In genomic region chr10:8063128-8063908, GRCh38 we compare ENCODE assay signal across 16 cellular contexts. TPM values are rescaled to one million over a fixed set of nuclear protein-coding genes. Genes with fewer than 3 reads are reported as not detected.
DNase-seq lines count a peak whose midpoint lies in the region; ATAC-seq and TF ChIP-seq lines count a peak whose summit lies in the region.
"Had no signal": no experiment of that assay in that cellular context is flagged by ENCODE, and none has a peak within 500 bp of the region (broad histone marks: within the 10 kb centered on the region; RNA-seq: fewer than 3 reads in every experiment).

No MANE protein-coding gene starts in this region.

- H2AK5ac ChIP-seq in H9 (ENCODE audit: insufficient read length, low read length): no peak overlapping the region

- H3K27ac ChIP-seq in CD8-positive, alpha-beta T cell (ENCODE audit: low read depth, low read length): no peak overlapping the region
- no peak overlapping the region for H3K27ac ChIP-seq in H9 (ENCODE audit: insufficient read length, low read depth, low read length)
- H3K27ac ChIP-seq: BLaER1, body of pancreas, VCaP had no signal

- no peaks in the 10 kb centered on the region for H3K79me1 ChIP-seq in H9 (ENCODE audit: insufficient read depth, low read depth, low read length, poor library complexity, severe bottlenecking)

- H3T11ph ChIP-seq in H9 (ENCODE audit: low read length): no peak overlapping the region

- H3K14ac ChIP-seq in H9 (ENCODE audit: insufficient read depth, low read length): no peak overlapping the region

- H3K4me3 Mint-ChIP-seq in CD8-positive, alpha-beta T cell: peak overlapping the region; percentile 15
- H3K4me3 Mint-ChIP-seq in H9 (peak overlapping the region; percentile 45 to 74; a peak in 4 of 5 replicates), natural killer cell (peak overlapping the region; percentile 96)
- H3K4me3 Mint-ChIP-seq in central memory CD8-positive, alpha-beta T cell: peak overlapping the region; percentile 98

- no peak overlapping the region for H3K4ac ChIP-seq in H9 (ENCODE audit: low read depth, low read length)

- H2BK20ac ChIP-seq in H9 (ENCODE audit: low read depth, low read length, poor library complexity, severe bottlenecking): no peak overlapping the region

- no peak overlapping the region for H4K91ac ChIP-seq in H9 (ENCODE audit: insufficient read length, low read depth, low read length)

- H2BK5ac ChIP-seq in H9 (ENCODE audit: insufficient read length, low read length): no peak overlapping the region

- peaks cover 85% of the 10 kb centered on the region for H3K4me1 Mint-ChIP-seq in CD8-positive, alpha-beta T cell (ENCODE audit: low read depth)
- peaks cover 71 to 75% of the 10 kb centered on the region in 2 experiments for H3K4me1 Mint-ChIP-seq in H9
- peaks cover 83% of the 10 kb centered on the region for H3K4me1 Mint-ChIP-seq in central memory CD8-positive, alpha-beta T cell
- H3K4me1 Mint-ChIP-seq in natural killer cell: peaks cover 79 to 87% of the 10 kb centered on the region in 2 donors

- H3K18ac ChIP-seq in H9 (ENCODE audit: insufficient read length, low read depth, low read length): no peak overlapping the region

- H3K27me3 Mint-ChIP-seq in CD8-positive, alpha-beta T cell (ENCODE audit: low read depth): no peaks in the 10 kb centered on the region
- H3K27me3 Mint-ChIP-seq in H9 (ENCODE audit: low read depth) (peaks cover 89% of the 10 kb centered on the region), natural killer cell (ENCODE audit: low read depth in 2 of 2) (no peaks in the 10 kb centered on the region)
- H3K27me3 Mint-ChIP-seq in central memory CD8-positive, alpha-beta T cell: no peaks in the 10 kb centered on the region

- no CpG with 5 or more reads among the region's 15 CpGs for WGBS in H9 (ENCODE audit: extremely low coverage, insufficient read length, low lambda C conversion rate)

- H3K4me1 ChIP-seq in CD8-positive, alpha-beta T cell (ENCODE audit: insufficient read depth, low read length): peaks cover 56% of the 10 kb centered on the region
- peaks cover 12% of the 10 kb centered on the region; the same call in 1 of the 2 replicates for H3K4me1 ChIP-seq in H9 (ENCODE audit: insufficient read depth, low read length)
- H3K4me1 ChIP-seq: body of pancreas had no signal

- peaks cover 33% of the 10 kb centered on the region for H3K36me3 ChIP-seq in CD8-positive, alpha-beta T cell (ENCODE audit: insufficient read depth, low read length)
- H3K36me3 ChIP-seq: BLaER1 had no signal

- no peak overlapping the region for H4K5ac ChIP-seq in H9 (ENCODE audit: insufficient read length, low read depth, low read length)

- TF ChIP-seq CTCF in CD8-positive, alpha-beta T cell (IDR thresholded peaks at IDR 0.05): no peak
- TF ChIP-seq CTCF in H9 (conservative IDR thresholded peaks at IDR 0.05) (no peak), natural killer cell (IDR thresholded peaks at IDR 0.05) (no peak)

- no peak overlapping the region for H2BK12ac ChIP-seq in H9 (ENCODE audit: insufficient read length, low read depth, low read length)

- no peak overlapping the region for H2BK120ac ChIP-seq in H9 (ENCODE audit: low read depth, low read length, poor library complexity, severe bottlenecking)

- H3K36me3 Mint-ChIP-seq in CD8-positive, alpha-beta T cell: peaks cover 78% of the 10 kb centered on the region
- H3K36me3 Mint-ChIP-seq in H9 (ENCODE audit: insufficient read depth in 1 of 3, low read depth in 3 of 3) (no peaks in the 10 kb centered on the region; a peak in 2 of 7 replicates), natural killer cell (peaks cover 23% of the 10 kb centered on the region)
- H3K36me3 Mint-ChIP-seq in central memory CD8-positive, alpha-beta T cell (ENCODE audit: insufficient read depth): peaks cover 90% of the 10 kb centered on the region

- H3K23me2 ChIP-seq in H9 (ENCODE audit: insufficient read length, low read depth, low read length, poor library complexity, severe bottlenecking): peaks cover 20% of the 10 kb centered on the region

- H2BK15ac ChIP-seq in H9 (ENCODE audit: low read depth, low read length): no peak overlapping the region

- H3K9me3 Mint-ChIP-seq in CD8-positive, alpha-beta T cell: no peaks in the 10 kb centered on the region
- H3K9me3 Mint-ChIP-seq in H9: no peaks in the 10 kb centered on the region; a peak in 1 of 5 replicates
- no peaks in the 10 kb centered on the region for H3K9me3 Mint-ChIP-seq in central memory CD8-positive, alpha-beta T cell
- H3K9me3 Mint-ChIP-seq in natural killer cell: no peaks in the 10 kb centered on the region

- CTCF ChIA-PET in CD8-positive, alpha-beta T cell (lab: Charles Lee): interaction anchor here (0.8 to 1.9 kb wide), 2 partner anchors 11 to 381 kb away, joined by 3 to 5 read pairs; no protein-coding TSS in a partner anchor

- H3K56ac ChIP-seq in H9 (ENCODE audit: insufficient read length, low read depth, low read length): no peak overlapping the region

- no peaks in the 10 kb centered on the region for H3K9me3 ChIP-seq in CD8-positive, alpha-beta T cell (ENCODE audit: low read length)
- H3K9me3 ChIP-seq in H9 (ENCODE audit: control insufficient read depth, low read depth, low read length): no peaks in the 10 kb centered on the region
- H3K9me3 ChIP-seq: BLaER1, body of pancreas had no signal

- ATAC-seq in CD8-positive, alpha-beta T cell: no peak
- ATAC-seq in central memory CD8-positive, alpha-beta T cell (replicated peaks; ENCODE audit: extremely low read depth, poor library complexity, severe bottlenecking): no peak
- no peak for ATAC-seq in natural killer cell
- ATAC-seq: body of pancreas had no signal

- no peaks in the 10 kb centered on the region for H3K79me2 ChIP-seq in H9 (ENCODE audit: insufficient read depth, low read length)

- H3K4me3 ChIP-seq in CD8-positive, alpha-beta T cell (ENCODE audit: low read depth, low read length): no peak overlapping the region
- H3K4me3 ChIP-seq: BLaER1, body of pancreas had no signal

- H4K8ac ChIP-seq in H9 (replicated peaks; ENCODE audit: insufficient read length, low read depth, low read length): no peak overlapping the region

- H3K27me3 ChIP-seq in CD8-positive, alpha-beta T cell (ENCODE audit: insufficient read depth, low read length): no peaks in the 10 kb centered on the region
- H3K27me3 ChIP-seq in H9 (ENCODE audit: insufficient read depth, low read length): peaks cover 51% of the 10 kb centered on the region

- H3K9ac ChIP-seq in H9 (ENCODE audit: extremely low read depth, insufficient read length, low read length): no peak overlapping the region
- H3K9ac ChIP-seq: BLaER1 had no signal

- intact Hi-C loops in CD8-positive, alpha-beta T cell (cut with DNase I, micrococcal nuclease): no loop called here
- intact Hi-C loops in natural killer cell (cut with micrococcal nuclease): no loop called here

- H3K23ac ChIP-seq in H9 (ENCODE audit: insufficient read length, low read depth, low read length): no peak overlapping the region

- H4K20me1 ChIP-seq in H9 (ENCODE audit: control insufficient read depth, insufficient read depth, insufficient read length): no peaks in the 10 kb centered on the region
- H4K20me1 ChIP-seq: BLaER1 had no signal

- POLR2A ChIA-PET in CD8-positive, alpha-beta T cell (lab: Charles Lee): interaction anchor here (1.1 kb wide), 1 partner anchor 182 kb away, joined by 6 read pairs; no protein-coding TSS in a partner anchor

- DNase-seq in CD8-positive, alpha-beta T cell: no peak
- DNase-seq in H9 (peak; percentile 36), natural killer cell (no peak), activated gamma-delta T cell treated with Interleukin-2 at 50 U/mL for 16 hours (no peak), NCI-H526 treated with DMSO at 0.1 percent for 48 hours (lab: John Stamatoyannopoulos, UW) (no peak), NCI-H1694 (lab: John Stamatoyannopoulos, UW) (no peak)
- DNase-seq in central memory CD8-positive, alpha-beta T cell (ENCODE audit: low spot score in 2 of 2): no peak
- no peak for DNase-seq in stimulated activated CD4-positive, alpha-beta T cell treated with anti-CD3 and anti-CD28 coated beads, Interleukin-15, amount 100 ng/mL, for 24 hours
- DNase-seq: body of pancreas; MV-4-11; NK-92 treated with Interleukin-12 subunit alpha and Interleukin-12 subunit beta, amount 100 ng/mL, for 24 hours; SHP77 treated with DMSO at 0.1 percent for 48 hours; stimulated activated naive CD4-positive, alpha-beta T cell had no signal

- peak overlapping the region; percentile 93 for H3K27ac Mint-ChIP-seq in CD8-positive, alpha-beta T cell
- H3K27ac Mint-ChIP-seq in H9 (peak overlapping the region in 1 of 3 experiments; percentile 21; a peak in 2 of 7 replicates), natural killer cell (peak overlapping the region; percentile 86 to 98)
- H3K27ac Mint-ChIP-seq in central memory CD8-positive, alpha-beta T cell (ENCODE audit: low read depth): peak overlapping the region; percentile 100

- H3K4me2 ChIP-seq in H9 (ENCODE audit: insufficient read depth, insufficient read length, low read length): peak overlapping the region; percentile 84
- H3K4me2 ChIP-seq: BLaER1 had no signal

- no peak overlapping the region for H2AFZ ChIP-seq in H9 (ENCODE audit: low read length)

RNA-seq across cellular contexts. Expression of gene GATA3, which starts 8.8 kb away (rescaled TPM):
- 10 to 100 TPM; 76.3 to 82.0 TPM for total RNA-seq in CD8-positive, alpha-beta T cell
- total RNA-seq in H9 (2021): 0.31 TPM in 2 replicates
- 10 to 100 TPM; 50.3 to 92.2 (median 68.8) TPM for total RNA-seq in natural killer cell
- total RNA-seq: fibroblast of villous mesenchyme had no signal

Comparison
In these comparisons a context has a peak if more than half of its experiments do, and no peak if none do; other contexts are left out.
1. H3K4me3 Mint-ChIP-seq: peak in every context shown above with its lines; median percentile 98 in central memory CD8-positive, alpha-beta T cell; 96 in natural killer cell; 60 in H9; 15 in CD8-positive, alpha-beta T cell.
2. RNA of gene GATA3, which starts 8.8 kb away (total RNA-seq): 76.3 to 82.0 TPM in CD8-positive, alpha-beta T cell and 50.3 to 92.2 TPM in natural killer cell; 0.31 TPM in H9; every median in the first group is over 10 times any median in the second.